ENCODE assay signal across 8 cellular contexts in the genomic region with DNA sequence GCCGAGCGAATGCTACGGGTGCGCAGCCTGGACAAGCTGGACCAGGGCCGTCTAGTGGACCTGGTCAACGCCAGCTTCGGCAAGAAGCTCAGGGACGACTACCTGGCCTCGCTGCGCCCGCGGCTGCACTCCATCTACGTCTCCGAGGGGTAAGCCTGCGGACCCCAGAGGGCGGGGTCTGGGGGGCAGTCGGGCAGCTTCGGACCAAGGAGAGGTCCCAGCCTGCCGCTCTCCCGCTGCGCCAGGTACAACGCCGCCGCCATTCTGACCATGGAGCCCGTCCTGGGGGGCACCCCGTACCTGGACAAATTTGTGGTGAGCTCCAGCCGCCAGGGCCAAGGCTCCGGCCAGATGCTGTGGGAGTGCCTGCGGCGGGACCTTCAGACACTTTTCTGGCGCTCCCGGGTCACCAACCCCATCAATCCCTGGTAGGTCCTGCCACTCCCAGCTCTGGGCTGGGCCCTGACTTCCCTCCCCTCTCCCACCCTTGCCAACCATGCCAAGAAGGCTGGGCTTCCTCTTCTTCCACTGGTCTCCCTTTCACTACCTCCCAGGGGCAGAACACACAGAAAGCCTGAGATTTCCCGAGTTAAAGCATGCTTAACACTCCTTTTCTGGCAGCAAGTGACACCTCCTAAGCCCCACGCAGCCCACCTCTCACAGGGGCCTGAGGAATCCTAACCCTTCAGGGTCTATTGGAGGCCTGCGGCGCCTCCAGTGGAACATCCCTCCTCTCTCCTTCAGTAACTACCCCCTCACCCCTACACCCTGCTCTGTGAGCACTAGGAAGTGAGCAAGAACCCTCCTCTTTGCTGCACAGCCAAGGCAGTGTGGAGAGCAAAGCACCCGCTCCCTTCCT. TPM values are rescaled to one million over a fixed set of nuclear protein-coding genes. Genes with fewer than 3 reads are reported as not detected.
A peak's percentile ranks its signal among the peaks of the same experiment; 100 is the strongest.
DNase-seq lines count a peak whose midpoint lies in the region; ATAC-seq lines count a peak whose summit lies in the region.

No MANE protein-coding gene starts in this region.

- H3K9me3 ChIP-seq in MG63: no peaks in the 10 kb centered on the region

- no peaks in the 10 kb centered on the region for H3K27me3 Mint-ChIP-seq in effector memory CD8-positive, alpha-beta T cell
- H3K27me3 Mint-ChIP-seq in naive B cell: peaks cover 5 to 13% (median 9%) of the 10 kb centered on the region in 3 donors

- peaks cover 17 to 23% of the 10 kb centered on the region in 2 donors for H3K4me1 Mint-ChIP-seq in effector memory CD8-positive, alpha-beta T cell (ENCODE audit: low read depth in 2 of 2)
- H3K4me1 Mint-ChIP-seq in naive B cell: peaks cover 25 to 44% (median 29%) of the 10 kb centered on the region in 3 donors

- H3K4me3 ChIP-seq in GM08714 (ENCODE audit: low read length) (peak overlapping the region; percentile 84), MG63 (peak overlapping the region; percentile 57)

- peaks cover 17% of the 10 kb centered on the region for H3K36me3 ChIP-seq in MG63

- peak overlapping the region; percentile 87 to 91 for H3K27ac Mint-ChIP-seq in effector memory CD8-positive, alpha-beta T cell
- peak overlapping the region in 3 of 6 donors; percentile 82 to 87 (median 82) for H3K27ac Mint-ChIP-seq in naive B cell

- ATAC-seq in effector memory CD8-positive, alpha-beta T cell (replicated peaks): no peak
- no peak for ATAC-seq in naive B cell (ENCODE audit: low read depth in 2 of 2)
- no peak for ATAC-seq in HG03571 (IDR thresholded peaks at IDR 0.05; ENCODE audit: unreplicated experiment)
- no peak for ATAC-seq in GM19023 (IDR thresholded peaks at IDR 0.05; ENCODE audit: unreplicated experiment)
- ATAC-seq in esophagus mucosa: no peak

- peaks cover 18% of the 10 kb centered on the region for H3K36me3 Mint-ChIP-seq in effector memory CD8-positive, alpha-beta T cell (ENCODE audit: insufficient read depth)
- H3K36me3 Mint-ChIP-seq in naive B cell: peaks cover 8 to 9% of the 10 kb centered on the region in 2 donors

- DNase-seq in MG63 (peak; percentile 67), naive B cell (no peak), NCI-H1417 treated with DMSO at 0.1 percent for 48 hours (lab: John Stamatoyannopoulos, UW) (no peak)
- DNase-seq in effector memory CD8-positive, alpha-beta T cell: no peak

- no peaks in the 10 kb centered on the region for H3K27me3 ChIP-seq in MG63

- H3K4me3 Mint-ChIP-seq in effector memory CD8-positive, alpha-beta T cell: peak overlapping the region; percentile 78 to 83
- H3K4me3 Mint-ChIP-seq in naive B cell: peak overlapping the region; percentile 81 to 97 (median 94)

- H3K9me3 Mint-ChIP-seq in effector memory CD8-positive, alpha-beta T cell: no peaks in the 10 kb centered on the region
- no peaks in the 10 kb centered on the region for H3K9me3 Mint-ChIP-seq in naive B cell

RNA-seq across cellular contexts. Expression of a gene that starts 3.2 kb away (rescaled TPM):
- total RNA-seq in MG63 (2014; rRNA removed; shearing (Covaris generic); ENCODE audit: low replicate concordance): 1.4 TPM in 1 of 2 replicates, not detected in the other
- 1 to 10 TPM in 2 of 6 donors, under 1 TPM in 3, not detected in 1; 0.57 to 1.8 (median 0.90) TPM for polyA plus RNA-seq in naive B cell (ENCODE audit: low read depth in 6 of 6)
- total RNA-seq in esophagus mucosa: 2.4 TPM

RNA-seq across cellular contexts. Expression of a gene that starts 7.2 kb away (rescaled TPM):
- 33.2 and 56.8 TPM in 2 replicates for total RNA-seq in MG63 (2014; rRNA removed; shearing (Covaris generic); ENCODE audit: low replicate concordance)
- polyA plus RNA-seq in naive B cell (ENCODE audit: low read depth in 6 of 6): 10 to 100 TPM; 25.7 to 34.2 (median 28.9) TPM
- 23.2 TPM for total RNA-seq in esophagus mucosa

RNA-seq across cellular contexts. Expression of a gene that starts 53.8 kb away (rescaled TPM):
- not detected in 2 replicates for total RNA-seq in MG63 (2014; rRNA removed; shearing (Covaris generic); ENCODE audit: low replicate concordance)
- not detected for polyA plus RNA-seq in naive B cell (ENCODE audit: low read depth in 6 of 6)
- total RNA-seq in esophagus mucosa: not detected

RNA-seq across cellular contexts. Expression of a gene that starts 58.9 kb away (rescaled TPM):
- total RNA-seq in MG63 (2014; rRNA removed; shearing (Covaris generic); ENCODE audit: low replicate concordance): 107 and 128 TPM in 2 replicates
- 10 to 100 TPM; 48.1 to 99.0 (median 80.5) TPM for polyA plus RNA-seq in naive B cell (ENCODE audit: low read depth in 6 of 6)
- total RNA-seq in esophagus mucosa: 41.8 TPM
